1 cellular context compared by ENCODE assay signal in genomic region chr15:72472907-72473669, GRCh38.
TF ChIP-seq lines count a peak whose summit lies in the region.

No MANE protein-coding gene starts in this region.

TF ChIP-seq in GM12878, 131 proteins besides CTCF, POLR2A, EP300 and RAD21 (continued from another document):
- peak; percentile 50 for TF ChIP-seq SMAD1 (IDR thresholded peaks at IDR 0.05; ENCODE audit: low read depth, partially characterized antibody)
- TF ChIP-seq NFYA (IDR thresholded peaks at IDR 0.05; ENCODE audit: borderline replicate concordance, low read depth, low read length): no peak
- TF ChIP-seq ZNF384 (IDR thresholded peaks at IDR 0.05; ENCODE audit: borderline replicate concordance, low read depth, low read length): no peak
- peak; percentile 78 for TF ChIP-seq MLLT1 (IDR thresholded peaks at IDR 0.05)
- TF ChIP-seq HDGF (IDR thresholded peaks at IDR 0.05): peak; percentile 42; the same call in 1 of the 2 replicates
- no peak for TF ChIP-seq POLR2AphosphoS2 (IDR thresholded peaks at IDR 0.05; ENCODE audit: low read depth, low read length)
- no peak for TF ChIP-seq SKIL (IDR thresholded peaks at IDR 0.05; ENCODE audit: low read depth, poor library complexity, severe bottlenecking)
- TF ChIP-seq ATF3 (IDR thresholded peaks at IDR 0.05; ENCODE audit: borderline replicate concordance, extremely low read depth, low read depth, low read length): 0 out of 2 replicates have a peak, but pooled peaks have one; percentile 17
